Comparison of ENCODE assay signal across 19 cellular contexts in the genomic region with DNA sequence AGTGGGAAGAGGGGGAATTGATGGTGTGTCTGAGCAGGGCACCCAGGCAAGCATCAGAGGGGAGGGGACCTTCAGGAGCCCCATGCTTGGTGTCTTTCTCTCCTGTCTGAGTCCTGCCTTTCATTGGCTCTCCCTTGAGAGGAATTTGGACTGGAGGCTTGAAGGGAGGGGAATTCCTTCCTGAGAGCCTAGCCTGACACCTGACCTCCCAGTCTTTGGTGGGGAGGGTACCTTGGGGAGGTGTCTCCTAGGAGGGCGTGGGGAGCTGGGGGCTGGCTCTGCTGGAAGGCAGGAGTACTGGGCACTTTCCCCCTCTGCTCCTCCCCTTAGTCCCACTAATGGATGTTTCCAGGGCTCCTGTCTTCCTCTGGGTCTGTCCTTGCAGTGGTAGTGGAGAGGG. TPM values are rescaled to one million over a fixed set of nuclear protein-coding genes. Genes with fewer than 3 reads are reported as not detected.
DNase-seq lines count a peak whose midpoint lies in the region; ATAC-seq and TF ChIP-seq lines count a peak whose summit lies in the region.
"Had no signal": no experiment of that assay in that cellular context is flagged by ENCODE, and none has a peak within 500 bp of the region (broad histone marks: within the 10 kb centered on the region; RNA-seq: fewer than 3 reads in every experiment).

No MANE protein-coding gene starts in this region.

- 77 to 80% methylated on average over 1 of the region's 1 CpG for WGBS in body of pancreas, 2 donors

- no peaks in the 10 kb centered on the region for H3K9me2 ChIP-seq in GM23338 (ENCODE audit: insufficient read depth)

- H3K27me3 ChIP-seq in GM23338 (ENCODE audit: insufficient read depth) (peaks cover 49% of the 10 kb centered on the region), body of pancreas (no peaks in the 10 kb centered on the region), neural progenitor cell (peaks cover 63% of the 10 kb centered on the region)

- H2AFZ ChIP-seq in GM23338 (no peak overlapping the region), neural progenitor cell (replicated peaks) (no peak overlapping the region)

- H3K4me3 ChIP-seq in GM23338 (no peak overlapping the region), body of pancreas (no peak overlapping the region), neural progenitor cell (no peak overlapping the region)
- H3K4me3 ChIP-seq: HAP-1 had no signal

- H3K9me3 Mint-ChIP-seq in GM23338 (peaks cover 3% of the 10 kb centered on the region; the same call in 2 of the 3 replicates), neural progenitor cell (no peaks in the 10 kb centered on the region)
- H3K9me3 Mint-ChIP-seq: CD4-positive, CD25-positive, alpha-beta regulatory T cell; IgD-negative memory B cell had no signal

- H3K4me2 ChIP-seq in GM23338: no peak overlapping the region
- H3K4me2 ChIP-seq in neural progenitor cell: no peak overlapping the region

- H3K79me2 ChIP-seq in GM23338 (replicated peaks; ENCODE audit: insufficient read depth): no peaks in the 10 kb centered on the region
- no peaks in the 10 kb centered on the region for H3K79me2 ChIP-seq in neural progenitor cell (ENCODE audit: low read depth)

- H3K27ac Mint-ChIP-seq in GM23338 (no peak overlapping the region), neural progenitor cell (no peak overlapping the region)
- H3K27ac Mint-ChIP-seq: IgD-negative memory B cell had no signal

- DNase-seq in GM23338 (ENCODE audit: low spot score) (peak; percentile 49), body of pancreas (no peak), neural progenitor cell (ENCODE audit: low spot score) (peak; percentile 25), activated T-cell treated with anti-CD3 and anti-CD28 coated beads for 4 hours (no peak), AG08395 (ENCODE audit: low spot score) (no peak)
- DNase-seq: BE2C; C1 segment of cervical spinal cord; CD4-positive, CD25-positive, alpha-beta regulatory T cell; CD8-positive, alpha-beta memory T cell; GDM1; GOT3; KBM-7 had no signal

- H3K9me3 ChIP-seq in body of pancreas (no peaks in the 10 kb centered on the region), neural progenitor cell (ENCODE audit: low read depth) (no peaks in the 10 kb centered on the region)
- H3K9me3 ChIP-seq: BE2C, Caco-2, HAP-1 had no signal

- peak in 1 of 3 donors; percentile 9 for TF ChIP-seq POLR2A in body of pancreas (IDR thresholded peaks at IDR 0.05)

- H3K4me3 Mint-ChIP-seq in GM23338 (no peak overlapping the region), neural progenitor cell (no peak overlapping the region)
- H3K4me3 Mint-ChIP-seq: IgD-negative memory B cell had no signal

- intact Hi-C loops in body of pancreas (cut with DNase I): no loop called here

- TF ChIP-seq CTCF in GM23338 (conservative IDR thresholded peaks at IDR 0.05; ENCODE audit: low read depth in 2 of 2) (no peak), body of pancreas (IDR thresholded peaks at IDR 0.05) (no peak), neural progenitor cell (IDR thresholded peaks at IDR 0.05) (no peak)

- ATAC-seq in GM23338 (peak; percentile 9), body of pancreas (no peak), HG02588 (IDR thresholded peaks at IDR 0.05; ENCODE audit: unreplicated experiment) (no peak)

- H3F3A ChIP-seq in GM23338 (replicated peaks; ENCODE audit: low read depth): no peaks in the 10 kb centered on the region
- peaks cover 11% of the 10 kb centered on the region for H3F3A ChIP-seq in neural progenitor cell (ENCODE audit: low read depth)

- H3K27ac ChIP-seq in GM23338 (ENCODE audit: low read depth) (no peak overlapping the region), body of pancreas (peak overlapping the region; percentile 54 to 89 (median 86)), neural progenitor cell (no peak overlapping the region)
- H3K27ac ChIP-seq: HL-60 had no signal

- H3K27me3 Mint-ChIP-seq in GM23338 (ENCODE audit: insufficient read depth, low read depth, poor library complexity): peaks cover 50% of the 10 kb centered on the region
- peaks cover 46% of the 10 kb centered on the region for H3K27me3 Mint-ChIP-seq in neural progenitor cell (ENCODE audit: insufficient read depth, low read depth)

- peaks cover 18% of the 10 kb centered on the region for H3K4me1 Mint-ChIP-seq in GM23338
- H3K4me1 Mint-ChIP-seq in neural progenitor cell: peaks cover 8% of the 10 kb centered on the region

- H3K4me1 ChIP-seq in GM23338 (ENCODE audit: insufficient read depth) (peaks cover 12% of the 10 kb centered on the region), body of pancreas (peaks cover 92% of the 10 kb centered on the region), neural progenitor cell (no peaks in the 10 kb centered on the region)
- H3K4me1 ChIP-seq: BE2C, HAP-1 had no signal

- H4K20me1 ChIP-seq in GM23338 (replicated peaks; ENCODE audit: insufficient read depth) (no peaks in the 10 kb centered on the region; the same call in 1 of the 2 replicates), neural progenitor cell (ENCODE audit: low read depth) (peaks cover 22% of the 10 kb centered on the region)

- no peaks in the 10 kb centered on the region; the same call in 1 of the 2 replicates for H3K36me3 ChIP-seq in GM23338 (ENCODE audit: insufficient read depth)
- H3K36me3 ChIP-seq in body of pancreas (replicated peaks in 1 of 2; ENCODE audit: insufficient read depth in 1 of 2, low read depth in 2 of 2): no peaks in the 10 kb centered on the region
- H3K36me3 ChIP-seq in neural progenitor cell: no peaks in the 10 kb centered on the region
- H3K36me3 ChIP-seq: BE2C, HAP-1 had no signal

- H3K36me3 Mint-ChIP-seq in GM23338 (ENCODE audit: low read depth): no peaks in the 10 kb centered on the region; the same call in 2 of the 3 replicates
- H3K36me3 Mint-ChIP-seq in neural progenitor cell: peaks cover 2% of the 10 kb centered on the region

- H3K9ac ChIP-seq in neural progenitor cell: no peak overlapping the region

TF ChIP-seq in GM23338, 12 proteins besides CTCF, POLR2A, EP300 and RAD21:
- TF ChIP-seq CREB1 (CRISPR knock-in tag; IDR thresholded peaks at IDR 0.05; ENCODE audit: low read depth) (no peak), ZNF114 (CRISPR knock-in tag; IDR thresholded peaks at IDR 0.05) (no peak), EZH2phosphoT487 (IDR thresholded peaks at IDR 0.05; ENCODE audit: unreplicated experiment) (no peak), NANOG (IDR thresholded peaks at IDR 0.05; ENCODE audit: borderline replicate concordance) (no peak)
- TF ChIP-seq, protein P1, sequence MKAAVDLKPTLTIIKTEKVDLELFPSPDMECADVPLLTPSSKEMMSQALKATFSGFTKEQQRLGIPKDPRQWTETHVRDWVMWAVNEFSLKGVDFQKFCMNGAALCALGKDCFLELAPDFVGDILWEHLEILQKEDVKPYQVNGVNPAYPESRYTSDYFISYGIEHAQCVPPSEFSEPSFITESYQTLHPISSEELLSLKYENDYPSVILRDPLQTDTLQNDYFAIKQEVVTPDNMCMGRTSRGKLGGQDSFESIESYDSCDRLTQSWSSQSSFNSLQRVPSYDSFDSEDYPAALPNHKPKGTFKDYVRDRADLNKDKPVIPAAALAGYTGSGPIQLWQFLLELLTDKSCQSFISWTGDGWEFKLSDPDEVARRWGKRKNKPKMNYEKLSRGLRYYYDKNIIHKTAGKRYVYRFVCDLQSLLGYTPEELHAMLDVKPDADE (IDR thresholded peaks at IDR 0.05): no peak
TF ChIP-seq in GM23338: peak in this region for 0.

RNA-seq across cellular contexts. Expression of gene SFRP5, which starts 1.3 kb away (rescaled TPM):
- total RNA-seq in GM23338 (2014; rRNA removed; shearing (Covaris generic)): 3.5 and 5.1 TPM in 2 replicates
- polyA plus RNA-seq in GM23338 (2016; fragmentation: Nextera tagmentation; extraction: Ambion mirVana): 2.4 and 3.4 TPM in 2 replicates
- total RNA-seq in body of pancreas (100 to 1,000 TPM; 163 to 226 TPM), neural progenitor cell (ENCODE audit: low replicate concordance) (not detected in 2 replicates)
- total RNA-seq: A172; CD4-positive, CD25-positive, alpha-beta regulatory T cell; CD8-positive, alpha-beta memory T cell; HT1080 had no signal
- polyA plus RNA-seq: IgD-negative memory B cell had no signal

RNA-seq across cellular contexts. Expression of gene ZFYVE27, which starts 36.2 kb away (rescaled TPM):
- 20.7 and 25.8 TPM in 2 replicates for total RNA-seq in GM23338 (2014; rRNA removed; shearing (Covaris generic))
- polyA plus RNA-seq in GM23338 (2016; fragmentation: Nextera tagmentation; extraction: Ambion mirVana): 13.3 and 15.0 TPM in 2 replicates
- 10 to 100 TPM; 14.8 to 32.6 TPM for total RNA-seq in body of pancreas
- total RNA-seq in neural progenitor cell (ENCODE audit: low replicate concordance): 13.7 and 28.6 TPM in 2 replicates

RNA-seq across cellular contexts. Expression of gene MARVELD1, which starts 59.6 kb away (rescaled TPM):
- 19.3 and 23.7 TPM in 2 replicates for total RNA-seq in GM23338 (2014; rRNA removed; shearing (Covaris generic))
- 7.3 and 8.7 TPM in 2 replicates for polyA plus RNA-seq in GM23338 (2016; fragmentation: Nextera tagmentation; extraction: Ambion mirVana)
- total RNA-seq in body of pancreas: 1 to 10 TPM; 4.3 to 6.5 TPM
- total RNA-seq in neural progenitor cell (ENCODE audit: low replicate concordance): 7.1 and 21.9 TPM in 2 replicates
- polyA plus RNA-seq: CD4-positive, CD25-positive, alpha-beta regulatory T cell had no signal

Comparison
In these comparisons a context has a peak if more than half of its experiments do, and no peak if none do; other contexts are left out.
1. DNase-seq: peak in GM23338 (single experiment) and neural progenitor cell (single experiment); none in body of pancreas (0 of 4), activated T-cell treated with anti-CD3 and anti-CD28 coated beads for 4 hours (single experiment) and AG08395 (single experiment).
2. H3K27ac ChIP-seq: peak in body of pancreas (4 of 4); none in GM23338 (single experiment) and neural progenitor cell (single experiment).
3. RNA of gene SFRP5, which starts 1.3 kb away (total RNA-seq): 163 to 226 TPM in body of pancreas; 3.5 to 5.1 TPM in GM23338 and not detected in neural progenitor cell; every median in the first group is over 10 times any median in the second.